1 cellular context compared by ENCODE assay signal in the genomic region with DNA sequence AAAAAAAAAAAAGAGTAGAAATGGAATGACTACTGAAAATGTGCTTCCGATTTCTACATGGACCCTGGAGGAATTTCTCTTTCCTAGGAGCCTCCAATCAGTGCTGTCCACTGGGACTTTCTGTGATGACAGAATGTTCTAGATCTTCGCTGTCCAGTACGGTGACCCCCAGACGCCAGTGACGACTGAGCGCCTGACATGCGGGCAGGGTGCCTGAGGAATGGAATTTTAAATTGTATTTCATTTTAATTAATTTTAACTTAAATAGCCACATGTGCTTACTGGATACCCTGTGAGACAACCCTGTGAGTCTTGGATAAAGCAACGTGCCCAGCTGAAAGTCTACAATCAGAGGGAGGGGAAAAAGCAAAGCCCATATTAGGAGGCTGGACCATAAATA.
A peak's percentile ranks its signal among the peaks of the same experiment; 100 is the strongest.
TF ChIP-seq lines count a peak whose summit lies in the region.

No MANE protein-coding gene starts in this region.

TF ChIP-seq in liver, 16 proteins besides CTCF, POLR2A, EP300 and RAD21:
- TF ChIP-seq JUND (IDR thresholded peaks at IDR 0.05), result no peak
- TF ChIP-seq ATF3 (IDR thresholded peaks at IDR 0.05), result no peak
- TF ChIP-seq RXRA (IDR thresholded peaks at IDR 0.05), result peak; percentile 15 to 33
- TF ChIP-seq, protein P1, sequence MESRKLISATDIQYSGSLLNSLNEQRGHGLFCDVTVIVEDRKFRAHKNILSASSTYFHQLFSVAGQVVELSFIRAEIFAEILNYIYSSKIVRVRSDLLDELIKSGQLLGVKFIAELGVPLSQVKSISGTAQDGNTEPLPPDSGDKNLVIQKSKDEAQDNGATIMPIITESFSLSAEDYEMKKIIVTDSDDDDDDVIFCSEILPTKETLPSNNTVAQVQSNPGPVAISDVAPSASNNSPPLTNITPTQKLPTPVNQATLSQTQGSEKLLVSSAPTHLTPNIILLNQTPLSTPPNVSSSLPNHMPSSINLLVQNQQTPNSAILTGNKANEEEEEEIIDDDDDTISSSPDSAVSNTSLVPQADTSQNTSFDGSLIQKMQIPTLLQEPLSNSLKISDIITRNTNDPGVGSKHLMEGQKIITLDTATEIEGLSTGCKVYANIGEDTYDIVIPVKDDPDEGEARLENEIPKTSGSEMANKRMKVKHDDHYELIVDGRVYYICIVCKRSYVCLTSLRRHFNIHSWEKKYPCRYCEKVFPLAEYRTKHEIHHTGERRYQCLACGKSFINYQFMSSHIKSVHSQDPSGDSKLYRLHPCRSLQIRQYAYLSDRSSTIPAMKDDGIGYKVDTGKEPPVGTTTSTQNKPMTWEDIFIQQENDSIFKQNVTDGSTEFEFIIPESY (IDR thresholded peaks at IDR 0.05), result no peak
- TF ChIP-seq FOXA1 (IDR thresholded peaks at IDR 0.05), result no peak
- TF ChIP-seq MAX (IDR thresholded peaks at IDR 0.05), result no peak
- no peak for TF ChIP-seq HNF4G (IDR thresholded peaks at IDR 0.05)
- TF ChIP-seq GABPA (IDR thresholded peaks at IDR 0.05 in 1 of 2, conservative IDR thresholded peaks at IDR 0.05 in 1 of 2), result no peak
- no peak for TF ChIP-seq FOXA2 (IDR thresholded peaks at IDR 0.05)
- peak; percentile 52 for TF ChIP-seq NR2F2 (IDR thresholded peaks at IDR 0.05)
- TF ChIP-seq TAF1 (conservative IDR thresholded peaks at IDR 0.05), result no peak
- peak; percentile 29 for TF ChIP-seq SP1 (IDR thresholded peaks at IDR 0.05)
- no peak for TF ChIP-seq HNF4A (conservative IDR thresholded peaks at IDR 0.05)
- TF ChIP-seq YY1 (IDR thresholded peaks at IDR 0.05), result no peak
- no peak for TF ChIP-seq REST (IDR thresholded peaks at IDR 0.05)
- TF ChIP-seq EGR1 (IDR thresholded peaks at IDR 0.05; ENCODE audit: low read depth in 2 of 2), result no peak
